18 cellular contexts compared by ENCODE assay signal in the genomic region with DNA sequence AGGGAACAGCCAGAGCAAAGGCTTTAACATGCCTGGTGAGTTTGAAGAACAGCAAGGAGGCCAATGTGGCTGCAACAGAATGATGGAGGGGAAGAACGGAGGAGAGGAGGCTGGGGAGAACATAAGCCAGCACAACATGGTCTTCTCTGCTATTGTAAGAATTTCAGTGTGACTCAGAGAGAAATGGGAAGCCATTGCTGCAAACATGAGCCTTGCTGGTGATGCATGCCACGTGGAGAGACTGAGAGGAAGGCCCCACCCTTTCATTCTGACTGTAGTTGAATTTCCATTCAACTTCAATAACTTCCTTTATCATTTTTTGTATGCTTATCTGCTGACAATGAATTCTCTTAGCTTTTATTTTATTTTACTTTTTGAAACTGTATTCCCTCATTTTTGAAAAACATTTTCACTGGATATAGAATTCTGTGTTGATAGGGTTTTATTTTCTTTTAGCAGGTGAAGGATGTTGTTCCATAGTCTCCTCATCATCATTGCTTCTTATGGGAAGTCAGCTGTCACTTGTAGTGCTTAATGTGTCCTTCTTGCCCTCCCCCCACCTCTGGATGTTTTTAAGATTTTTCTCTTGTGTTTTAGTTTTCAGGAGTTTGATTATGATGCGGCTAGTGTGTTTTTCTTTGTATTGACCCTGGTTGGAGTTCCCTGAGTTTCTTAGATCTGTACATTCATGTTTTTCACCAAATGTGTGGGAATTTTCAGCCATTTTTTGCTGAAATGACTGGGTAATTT. TPM values are rescaled to one million over a fixed set of nuclear protein-coding genes. Genes with fewer than 3 reads are reported as not detected.
"Had no signal": no experiment of that assay in that cellular context is flagged by ENCODE, and none has a peak within 500 bp of the region (broad histone marks: within the 10 kb centered on the region; RNA-seq: fewer than 3 reads in every experiment).

No MANE protein-coding gene starts in this region.

- H3K27ac ChIP-seq: cardiac muscle cell, gastrocnemius medialis, heart right ventricle, left lung, SK-N-MC had no signal

- DNase-seq: activated B cell treated with CpG ODN at 0.5 μM for 24 hours; activated CD4-positive, alpha-beta T cell treated with anti-CD3 and anti-CD28 coated beads, Interleukin-2, amount 50 U/mL, for 48 hours; activated gamma-delta T cell treated with Interleukin-2 at 50 U/mL for 16 hours; activated T-cell treated with anti-CD3 and anti-CD28 coated beads, Interleukin-2, amount 50 U/mL, for 1 hour; gastrocnemius medialis; heart right ventricle; left lung; nephron progenitor cell; stimulated activated CD4-positive, alpha-beta T cell treated with anti-CD3 and anti-CD28 coated beads, Interleukin-4, amount 100 ng/mL, for 1 hour had no signal

- H3K4me1 Mint-ChIP-seq: activated B cell treated with CpG ODN at 0.5 μM for 24 hours, nephron progenitor cell had no signal

- H3K4me3 Mint-ChIP-seq: activated B cell treated with CpG ODN at 0.5 μM for 24 hours, nephron progenitor cell had no signal

- H3K27ac Mint-ChIP-seq: activated B cell treated with CpG ODN at 0.5 μM for 24 hours, nephron progenitor cell had no signal

- FAIRE-seq: astrocyte, colon, endothelial cell of umbilical vein, islet of Langerhans, urothelium cell line had no signal

- ATAC-seq: gastrocnemius medialis, heart right ventricle, left lung had no signal

- H3K36me3 ChIP-seq: cardiac muscle cell, gastrocnemius medialis, heart right ventricle, left lung had no signal

- H3K4me1 ChIP-seq: gastrocnemius medialis, heart right ventricle, left lung had no signal

- H3K9me3 ChIP-seq: gastrocnemius medialis had no signal

- H3K4me3 ChIP-seq: cardiac muscle cell, gastrocnemius medialis, heart right ventricle, left lung, SK-N-MC had no signal

RNA-seq across cellular contexts. Expression of a gene that starts 46.4 kb away (rescaled TPM):
- total RNA-seq: activated B cell treated with CpG ODN at 0.5 μM for 24 hours; astrocyte; cardiac muscle cell; endothelial cell of umbilical vein; pulmonary artery endothelial cell; T-helper 1 cell treated with Interleukin-12 subunit alpha and Interleukin-12 subunit beta and Interleukin-4 antibody, amounts not matched to agents 30 ng/mL and 1 ng/mL, for 36 hours had no signal
- polyA plus RNA-seq: cardiac muscle cell, endothelial cell of umbilical vein had no signal
